Comparison of ENCODE assay signal across 17 cellular contexts in the genomic region with DNA sequence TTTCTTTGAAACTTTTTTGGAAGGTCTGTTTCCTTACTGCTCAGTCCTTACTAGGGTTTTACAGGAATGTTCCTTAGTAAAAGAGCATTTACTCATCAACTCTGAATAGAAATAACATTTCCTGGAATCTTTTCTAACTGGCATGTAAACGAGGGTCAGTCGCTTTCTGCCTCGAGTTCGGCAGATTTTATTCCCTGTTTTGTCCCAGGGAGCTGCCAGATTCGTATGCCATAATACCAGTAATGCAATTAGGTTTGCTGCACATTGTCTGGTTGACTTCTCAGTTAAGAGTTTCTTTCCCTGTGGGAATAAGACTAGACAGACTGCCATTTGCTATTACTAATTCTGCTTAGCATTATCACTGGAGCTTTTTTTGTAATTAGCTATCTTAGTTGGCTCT.
"Had no signal": no experiment of that assay in that cellular context is flagged by ENCODE, and none has a peak within 500 bp of the region (broad histone marks: within the 10 kb centered on the region; RNA-seq: fewer than 3 reads in every experiment).

No MANE protein-coding gene starts in this region.

- H3K4me3 ChIP-seq: colonic mucosa, skin epidermis, tibial artery, uterus had no signal

- H3K9me3 Mint-ChIP-seq: activated naive CD4-positive, alpha-beta T cell treated with anti-CD3 and anti-CD28 coated beads, Interleukin-2, amount 10 ng/mL, durations not matched to agents 7 days and 5 days; activated T-helper 2 cell treated with anti-CD3 and anti-CD28 coated beads, Interferon-gamma antibody, Interleukin-2, Interleukin-4, amounts not matched to agents 10 μg/mL and 5 μg/mL and 100 μg/mL, durations not matched to agents 14 hours and 24 hours and 36 hours; natural killer cell treated with Interleukin-12 subunit alpha and Interleukin-12 subunit beta and Interleukin-15 and Interleukin-18, amount 100 ng/mL, for 72 hours had no signal

- H3K4me1 ChIP-seq: colonic mucosa, tibial artery, uterus had no signal

- H3K27ac ChIP-seq: colonic mucosa, skin epidermis, tibial artery, uterus, VCaP had no signal

- DNase-seq: activated CD4-positive, alpha-beta T cell treated with anti-CD3 and anti-CD28 coated beads, Interleukin-2, amount 50 U/mL, for 48 hours; activated CD8-positive, alpha-beta memory T cell treated with anti-CD3 and anti-CD28 coated beads, Interleukin-2, amount 10 ng/mL, durations not matched to agents 7 days and 5 days; activated naive CD4-positive, alpha-beta T cell treated with anti-CD3 and anti-CD28 coated beads, Interleukin-2, amount 10 ng/mL, durations not matched to agents 7 days and 5 days; activated T-cell treated with anti-CD3 and anti-CD28 coated beads, Interleukin-2, amount 50 U/mL, for 1 hour; colonic mucosa; foreskin fibroblast; kidney glomerular epithelial cell; right cardiac atrium; stimulated activated CD4-positive, alpha-beta T cell treated with anti-CD3 and anti-CD28 coated beads, Interleukin-4, amount 100 ng/mL, for 24 hours; stimulated activated naive CD4-positive, alpha-beta T cell; tibial artery; uterus had no signal

- H3K27me3 ChIP-seq: colonic mucosa, tibial artery, uterus had no signal

- H3K4me1 Mint-ChIP-seq: activated CD8-positive, alpha-beta memory T cell treated with anti-CD3 and anti-CD28 coated beads, Interleukin-2, amount 10 ng/mL, durations not matched to agents 7 days and 5 days had no signal

- H3K9me3 ChIP-seq: colonic mucosa, tibial artery, uterus had no signal

- H3K4me3 Mint-ChIP-seq: activated CD8-positive, alpha-beta memory T cell treated with anti-CD3 and anti-CD28 coated beads, Interleukin-2, amount 10 ng/mL, durations not matched to agents 7 days and 5 days; activated naive CD4-positive, alpha-beta T cell treated with anti-CD3 and anti-CD28 coated beads, Interleukin-2, amount 10 ng/mL, durations not matched to agents 7 days and 5 days; natural killer cell treated with Interleukin-12 subunit alpha and Interleukin-12 subunit beta and Interleukin-15 and Interleukin-18, amount 100 ng/mL, for 72 hours had no signal

- H3K27me3 Mint-ChIP-seq: activated CD8-positive, alpha-beta memory T cell treated with anti-CD3 and anti-CD28 coated beads, Interleukin-2, amount 10 ng/mL, durations not matched to agents 7 days and 5 days; activated naive CD4-positive, alpha-beta T cell treated with anti-CD3 and anti-CD28 coated beads, Interleukin-2, amount 10 ng/mL, durations not matched to agents 7 days and 5 days; natural killer cell treated with Interleukin-12 subunit alpha and Interleukin-12 subunit beta and Interleukin-15 and Interleukin-18, amount 100 ng/mL, for 72 hours; progenitor cell of endocrine pancreas had no signal

- H3K27ac Mint-ChIP-seq: activated CD8-positive, alpha-beta memory T cell treated with anti-CD3 and anti-CD28 coated beads, Interleukin-2, amount 10 ng/mL, durations not matched to agents 7 days and 5 days; activated naive CD4-positive, alpha-beta T cell treated with anti-CD3 and anti-CD28 coated beads, Interleukin-2, amount 10 ng/mL, durations not matched to agents 7 days and 5 days; activated T-helper 2 cell treated with anti-CD3 and anti-CD28 coated beads, Interferon-gamma antibody, Interleukin-2, Interleukin-4, amounts not matched to agents 10 μg/mL and 5 μg/mL and 100 μg/mL, durations not matched to agents 14 hours and 24 hours and 36 hours; natural killer cell treated with Interleukin-12 subunit alpha and Interleukin-12 subunit beta and Interleukin-15 and Interleukin-18, amount 100 ng/mL, for 72 hours; progenitor cell of endocrine pancreas had no signal

- H3K36me3 ChIP-seq: colonic mucosa, tibial artery, uterus had no signal
